Comparison of ENCODE assay signal across 21 cellular contexts in genomic region chr14:41449057-41449456, GRCh38.
A peak's percentile ranks its signal among the peaks of the same experiment; 100 is the strongest.
DNase-seq lines count a peak whose midpoint lies in the region; ATAC-seq, FAIRE-seq and TF ChIP-seq lines count a peak whose summit lies in the region.
"Had no signal": no experiment of that assay in that cellular context is flagged by ENCODE, and none has a peak within 500 bp of the region (broad histone marks: within the 10 kb centered on the region; RNA-seq: fewer than 3 reads in every experiment).

No MANE protein-coding gene starts in this region.

- H3K27me3 Mint-ChIP-seq in activated naive CD4-positive, alpha-beta T cell treated with anti-CD3 and anti-CD28 coated beads for 36 hours (ENCODE audit: low read depth) = no peaks in the 10 kb centered on the region
- no peaks in the 10 kb centered on the region for H3K27me3 Mint-ChIP-seq in WTC11 (ENCODE audit: low read depth)
- H3K27me3 Mint-ChIP-seq: CD4-positive, alpha-beta memory T cell had no signal

- no peak overlapping the region for H3K4me3 ChIP-seq in LNCaP clone FGC (ENCODE audit: low read depth, low read length)
- H3K4me3 ChIP-seq in left lung = no peak overlapping the region
- no peak overlapping the region for H3K4me3 ChIP-seq in small intestine (ENCODE audit: low read depth in 1 of 2, low read length in 2 of 2)
- H3K4me3 ChIP-seq: A549, BLaER1, GM23338, PC-9, SJSA1 had no signal

- H3K36me3 ChIP-seq in left lung (no peaks in the 10 kb centered on the region), small intestine (ENCODE audit: control insufficient read depth in 2 of 2, insufficient read depth in 2 of 2, low read length in 2 of 2) (no peaks in the 10 kb centered on the region)
- H3K36me3 ChIP-seq: BLaER1, SJSA1 had no signal

- no peaks in the 10 kb centered on the region for H3K4me1 ChIP-seq in left lung
- H3K4me1 ChIP-seq in small intestine (ENCODE audit: control insufficient read depth in 2 of 2, insufficient read depth in 1 of 2, low read depth in 1 of 2, low read length in 1 of 2) = no peaks in the 10 kb centered on the region
- H3K4me1 ChIP-seq: A549, BLaER1, SJSA1 had no signal

- H3K9me3 Mint-ChIP-seq in activated naive CD4-positive, alpha-beta T cell treated with anti-CD3 and anti-CD28 coated beads for 36 hours = no peaks in the 10 kb centered on the region
- H3K9me3 Mint-ChIP-seq in WTC11 = no peaks in the 10 kb centered on the region
- H3K9me3 Mint-ChIP-seq: GM23338 had no signal

- H3K27ac ChIP-seq in left lung = no peak overlapping the region
- H3K27ac ChIP-seq in small intestine (ENCODE audit: low read depth in 1 of 2, low read length in 1 of 2) = no peak overlapping the region
- H3K27ac ChIP-seq: A549, BLaER1, PC-9, RWPE1, SJSA1 had no signal

- H3K27me3 ChIP-seq in left lung (no peaks in the 10 kb centered on the region), small intestine (ENCODE audit: control insufficient read depth in 2 of 2, insufficient read depth in 2 of 2, low read length in 2 of 2) (no peaks in the 10 kb centered on the region)
- H3K27me3 ChIP-seq: BLaER1, SJSA1 had no signal

- DNase-seq in LNCaP clone FGC (ENCODE audit: low read depth) = peak; percentile 54
- DNase-seq in astrocyte of the hippocampus (ENCODE audit: low read depth, low spot score) = peak; percentile 2
- DNase-seq in left lung = no peak
- DNase-seq in small intestine = peak; percentile 68
- DNase-seq in activated naive CD4-positive, alpha-beta T cell treated with anti-CD3 and anti-CD28 coated beads for 36 hours = no peak
- no peak for DNase-seq in NCI-H524 (lab: John Stamatoyannopoulos, UW)
- DNase-seq in WTC11 (ENCODE audit: low spot score) = no peak
- DNase-seq: CD4-positive, alpha-beta memory T cell; DMS53; HCEC 1CT; NCI-H1417; NCI-H187; NCI-H2107; NCI-H510A treated with DMSO at 0.1 percent for 48 hours; PC-9 had no signal

- H3K36me3 Mint-ChIP-seq in activated naive CD4-positive, alpha-beta T cell treated with anti-CD3 and anti-CD28 coated beads for 36 hours (ENCODE audit: low read depth) = no peaks in the 10 kb centered on the region
- no peaks in the 10 kb centered on the region for H3K36me3 Mint-ChIP-seq in WTC11
- H3K36me3 Mint-ChIP-seq: CD4-positive, alpha-beta memory T cell had no signal

- no peaks in the 10 kb centered on the region for H3K4me1 Mint-ChIP-seq in activated naive CD4-positive, alpha-beta T cell treated with anti-CD3 and anti-CD28 coated beads for 36 hours (ENCODE audit: low read depth)
- H3K4me1 Mint-ChIP-seq in WTC11 = peaks cover 32% of the 10 kb centered on the region
- H3K4me1 Mint-ChIP-seq: CD4-positive, alpha-beta memory T cell had no signal

- intact Hi-C loops in left lung (cut with DNase I) = no loop called here
- intact Hi-C loops in activated naive CD4-positive, alpha-beta T cell treated with anti-CD3 and anti-CD28 coated beads for 36 hours (cut with micrococcal nuclease) = no loop called here

- H3K9me3 ChIP-seq in left lung (no peaks in the 10 kb centered on the region), small intestine (ENCODE audit: control insufficient read depth, low read depth) (no peaks in the 10 kb centered on the region)
- H3K9me3 ChIP-seq: A549, BLaER1, SJSA1 had no signal

- no peak overlapping the region for H3K27ac Mint-ChIP-seq in activated naive CD4-positive, alpha-beta T cell treated with anti-CD3 and anti-CD28 coated beads for 36 hours
- no peak overlapping the region for H3K27ac Mint-ChIP-seq in WTC11
- H3K27ac Mint-ChIP-seq: CD4-positive, alpha-beta memory T cell had no signal

- no peak overlapping the region for H3K4me3 Mint-ChIP-seq in activated naive CD4-positive, alpha-beta T cell treated with anti-CD3 and anti-CD28 coated beads for 36 hours
- no peak overlapping the region for H3K4me3 Mint-ChIP-seq in WTC11
- H3K4me3 Mint-ChIP-seq: CD4-positive, alpha-beta memory T cell; GM23338 had no signal

- TF ChIP-seq CTCF in LNCaP clone FGC (IDR thresholded peaks at IDR 0.05; ENCODE audit: control insufficient read depth, extremely low read depth, insufficient read depth) (no peak), left lung (IDR thresholded peaks at IDR 0.05) (no peak), WTC11 (IDR thresholded peaks at IDR 0.05) (no peak)

- 13 to 29% (median 19%) methylated on average over 3 of the region's 3 CpGs for WGBS in small intestine, 3 donors

- POLR2A ChIA-PET in WTC11 (lab: Charles Lee) = no interaction called here

- ATAC-seq in left lung (peak; percentile 29), WTC11 (no peak)
- ATAC-seq: A549, GM23338 had no signal

- FAIRE-seq in small intestine (lab: Jason Lieb, UNC) = no peak
- FAIRE-seq: A549, GM12891 had no signal

- CTCF ChIA-PET in activated naive CD4-positive, alpha-beta T cell treated with anti-CD3 and anti-CD28 coated beads for 36 hours (lab: Charles Lee) = interaction anchor here (0.7 kb wide), 1 partner anchor 951 kb away, joined by 3 read pairs; no protein-coding TSS in a partner anchor
- CTCF ChIA-PET in WTC11 (lab: Charles Lee) = no interaction called here

TF ChIP-seq in WTC11, 78 proteins besides CTCF, POLR2A, EP300 and RAD21:
- no peak for TF ChIP-seq CREB1 (CRISPR knock-in tag; IDR thresholded peaks at IDR 0.05)
- no peak for TF ChIP-seq HMGXB4 (CRISPR knock-in tag; IDR thresholded peaks at IDR 0.05)
- TF ChIP-seq GABPB1 (CRISPR knock-in tag; IDR thresholded peaks at IDR 0.05) = no peak
- no peak for TF ChIP-seq JAZF1 (CRISPR knock-in tag; IDR thresholded peaks at IDR 0.05)
- TF ChIP-seq CREM (CRISPR knock-in tag; IDR thresholded peaks at IDR 0.05) = no peak
- no peak for TF ChIP-seq ATF3 (CRISPR knock-in tag; conservative IDR thresholded peaks at IDR 0.05)
- TF ChIP-seq ZNF416 (CRISPR knock-in tag; IDR thresholded peaks at IDR 0.05) = no peak
- TF ChIP-seq ZSCAN18 (CRISPR knock-in tag; IDR thresholded peaks at IDR 0.05) = no peak
- no peak for TF ChIP-seq OVOL2 (CRISPR knock-in tag; IDR thresholded peaks at IDR 0.05; ENCODE audit: borderline replicate concordance)
- no peak for TF ChIP-seq AR (CRISPR knock-in tag; IDR thresholded peaks at IDR 0.05)
- TF ChIP-seq JUN (CRISPR knock-in tag; IDR thresholded peaks at IDR 0.05) = no peak
- TF ChIP-seq PRRX2 (CRISPR knock-in tag; IDR thresholded peaks at IDR 0.05) = no peak
- TF ChIP-seq MLX (CRISPR knock-in tag; IDR thresholded peaks at IDR 0.05) = no peak

Comparison
In these comparisons a context has a peak if more than half of its experiments do, and no peak if none do; other contexts are left out.
1. DNase-seq: peak in LNCaP clone FGC (single experiment), astrocyte of the hippocampus (single experiment) and small intestine (single experiment); none in left lung (0 of 2), activated naive CD4-positive, alpha-beta T cell treated with anti-CD3 and anti-CD28 coated beads for 36 hours (single experiment), NCI-H524 (0 of 2) and WTC11 (single experiment).